In genomic region chr11:114319716-114320328, GRCh38 we compare ENCODE assay signal across 15 cellular contexts. TPM values are rescaled to one million over a fixed set of nuclear protein-coding genes. Genes with fewer than 3 reads are reported as not detected.
A peak's percentile ranks its signal among the peaks of the same experiment; 100 is the strongest.
DNase-seq lines count a peak whose midpoint lies in the region; ATAC-seq and TF ChIP-seq lines count a peak whose summit lies in the region.
"Had no signal": no experiment of that assay in that cellular context is flagged by ENCODE, and none has a peak within 500 bp of the region (broad histone marks: within the 10 kb centered on the region; RNA-seq: fewer than 3 reads in every experiment).

No MANE protein-coding gene starts in this region.

- H3K4me1 ChIP-seq in H9 (ENCODE audit: insufficient read depth, low read length) = peaks cover 19% of the 10 kb centered on the region
- H3K4me1 ChIP-seq in esophagus muscularis mucosa = peaks cover 0 to 26% (median 11%) of the 10 kb centered on the region in 4 donors

- H4K20me1 ChIP-seq in H9 (ENCODE audit: control insufficient read depth, insufficient read depth, insufficient read length) = no peaks in the 10 kb centered on the region

- H3K9ac ChIP-seq in H9 (ENCODE audit: extremely low read depth, insufficient read length, low read length) = no peak overlapping the region

- no peak overlapping the region for H3K18ac ChIP-seq in H9 (ENCODE audit: insufficient read length, low read depth, low read length)

- no peak overlapping the region for H2AFZ ChIP-seq in H9 (ENCODE audit: low read length)

- H2BK15ac ChIP-seq in H9 (ENCODE audit: low read depth, low read length) = no peak overlapping the region

- no CpG with 5 or more reads among the region's 5 CpGs for WGBS in H9 (ENCODE audit: extremely low coverage, insufficient read length, low lambda C conversion rate)
- WGBS in esophagus muscularis mucosa = 62% methylated on average over 5 of the region's 5 CpGs

- no peak overlapping the region for H2BK120ac ChIP-seq in H9 (ENCODE audit: low read depth, low read length, poor library complexity, severe bottlenecking)

- H3K23me2 ChIP-seq in H9 (ENCODE audit: insufficient read length, low read depth, low read length, poor library complexity, severe bottlenecking) = no peaks in the 10 kb centered on the region

- H3K56ac ChIP-seq in H9 (ENCODE audit: insufficient read length, low read depth, low read length) = no peak overlapping the region

- peak overlapping the region; percentile 76 for H3K27ac Mint-ChIP-seq in CD4-positive, alpha-beta T cell
- no peak overlapping the region for H3K27ac Mint-ChIP-seq in H9

- no peak overlapping the region for H3T11ph ChIP-seq in H9 (ENCODE audit: low read length)

- H3K27ac ChIP-seq in CD4-positive, alpha-beta T cell (ENCODE audit: low read depth, low read length) = no peak overlapping the region
- H3K27ac ChIP-seq in H9 (ENCODE audit: insufficient read length, low read depth, low read length) = no peak overlapping the region
- H3K27ac ChIP-seq in esophagus muscularis mucosa (replicated peaks in 1 of 4) = no peak overlapping the region

- no peak for TF ChIP-seq CTCF in CD4-positive, alpha-beta T cell (IDR thresholded peaks at IDR 0.05)
- TF ChIP-seq CTCF in H9 (conservative IDR thresholded peaks at IDR 0.05) (no peak), esophagus muscularis mucosa (IDR thresholded peaks at IDR 0.05) (no peak), omental fat pad (IDR thresholded peaks at IDR 0.05) (no peak)

- H3K4me1 Mint-ChIP-seq in CD4-positive, alpha-beta T cell (ENCODE audit: low read depth) = peaks cover 53% of the 10 kb centered on the region
- H3K4me1 Mint-ChIP-seq in H9 = peaks cover 49 to 50% of the 10 kb centered on the region in 2 experiments

- peak in 1 of 10 experiments; percentile 10 for DNase-seq in CD4-positive, alpha-beta T cell
- DNase-seq in H9 (peak; percentile 72), esophagus muscularis mucosa (ENCODE audit: extremely low spot score) (peak; percentile 84), omental fat pad (ENCODE audit: low spot score) (no peak), HuH-7 (ENCODE audit: low spot score) (no peak), T1000 (lab: John Stamatoyannopoulos, UW) (no peak), HK-2 (ENCODE audit: unreplicated experiment) (no peak)
- DNase-seq: activated CD8-positive, alpha-beta memory T cell treated with anti-CD3 and anti-CD28 coated beads, Interleukin-2, amount 50 U/mL, for 48 hours; DMS153; NCI-H187; NCI-H510A; thyroid gland had no signal

- no peak for ATAC-seq in CD4-positive, alpha-beta T cell (ENCODE audit: poor library complexity)
- ATAC-seq in omental fat pad (ENCODE audit: low FRiP score) = peak; percentile 15
- no peak for ATAC-seq in GM21390 (IDR thresholded peaks at IDR 0.05; ENCODE audit: unreplicated experiment)
- ATAC-seq: activated CD4-positive, CD25-positive, alpha-beta regulatory T cell treated with anti-CD3 and anti-CD28 coated beads, Interleukin-2, amount 50 U/mL, for 24 hours; sciatic nerve had no signal

- H4K91ac ChIP-seq in H9 (ENCODE audit: insufficient read length, low read depth, low read length) = no peak overlapping the region

- no peak overlapping the region for H3K23ac ChIP-seq in H9 (ENCODE audit: insufficient read length, low read depth, low read length)

- H2BK12ac ChIP-seq in H9 (ENCODE audit: insufficient read length, low read depth, low read length) = no peak overlapping the region

- no peaks in the 10 kb centered on the region for H3K79me2 ChIP-seq in H9 (ENCODE audit: insufficient read depth, low read length)

- no peaks in the 10 kb centered on the region for H3K36me3 ChIP-seq in esophagus muscularis mucosa

- H3K4ac ChIP-seq in H9 (ENCODE audit: low read depth, low read length) = no peak overlapping the region

- POLR2A ChIA-PET in CD4-positive, alpha-beta T cell (lab: Charles Lee) = interaction anchor here (0.7 kb wide), 1 partner anchor 205 kb away, joined by 3 read pairs; no protein-coding TSS in a partner anchor

- intact Hi-C loops in CD4-positive, alpha-beta T cell (cut with DNase I, micrococcal nuclease) = no loop called here
- intact Hi-C loops in esophagus muscularis mucosa (cut with DNase I) = no loop called here

- no peaks in the 10 kb centered on the region for H3K79me1 ChIP-seq in H9 (ENCODE audit: insufficient read depth, low read depth, low read length, poor library complexity, severe bottlenecking)

- H3K9me3 Mint-ChIP-seq in CD4-positive, alpha-beta T cell = no peaks in the 10 kb centered on the region
- H3K9me3 Mint-ChIP-seq in H9 = peaks cover 0 to 4% of the 10 kb centered on the region in 2 experiments; a peak in 3 of 5 replicates

- no peaks in the 10 kb centered on the region for H3K9me3 ChIP-seq in CD4-positive, alpha-beta T cell (ENCODE audit: control insufficient read depth, low read length)
- H3K9me3 ChIP-seq in H9 (ENCODE audit: control insufficient read depth, low read depth, low read length) (no peaks in the 10 kb centered on the region), esophagus muscularis mucosa (no peaks in the 10 kb centered on the region)
- H3K9me3 ChIP-seq: thyroid gland had no signal

- H3K4me2 ChIP-seq in H9 (ENCODE audit: insufficient read depth, insufficient read length, low read length) = no peak overlapping the region

- TF ChIP-seq EP300 in esophagus muscularis mucosa (IDR thresholded peaks at IDR 0.05) = no peak

- no peaks in the 10 kb centered on the region for H3K36me3 Mint-ChIP-seq in CD4-positive, alpha-beta T cell (ENCODE audit: low read depth)
- H3K36me3 Mint-ChIP-seq in H9 (ENCODE audit: insufficient read depth in 1 of 3, low read depth in 3 of 3) = peaks cover 0 to 7% (median 2%) of the 10 kb centered on the region in 3 experiments; a peak in 2 of 7 replicates

- H3K4me3 ChIP-seq in esophagus muscularis mucosa = no peak overlapping the region
- H3K4me3 ChIP-seq: thyroid gland had no signal

- H3K27me3 ChIP-seq in CD4-positive, alpha-beta T cell (ENCODE audit: control insufficient read depth, insufficient read depth, low read length) = no peaks in the 10 kb centered on the region
- H3K27me3 ChIP-seq in H9 (ENCODE audit: insufficient read depth, low read length) (no peaks in the 10 kb centered on the region), esophagus muscularis mucosa (peaks cover 0 to 21% (median 0%) of the 10 kb centered on the region in 4 donors)
- H3K27me3 ChIP-seq: thyroid gland had no signal

- H4K8ac ChIP-seq in H9 (replicated peaks; ENCODE audit: insufficient read length, low read depth, low read length) = no peak overlapping the region

- peak overlapping the region; percentile 7 for H3K4me3 Mint-ChIP-seq in CD4-positive, alpha-beta T cell
- H3K4me3 Mint-ChIP-seq in H9 = 0 out of 5 replicates have a peak overlapping the region, but pooled peaks of 1 of the 2 experiments have one; percentile 12

- no peak overlapping the region for H2BK20ac ChIP-seq in H9 (ENCODE audit: low read depth, low read length, poor library complexity, severe bottlenecking)

- TF ChIP-seq POLR2A in esophagus muscularis mucosa (IDR thresholded peaks at IDR 0.05; ENCODE audit: low read depth) = no peak

- CTCF ChIA-PET in CD4-positive, alpha-beta T cell (lab: Charles Lee) = no interaction called here

- H3K27me3 Mint-ChIP-seq in CD4-positive, alpha-beta T cell = peaks cover 11% of the 10 kb centered on the region
- H3K27me3 Mint-ChIP-seq in H9 (ENCODE audit: low read depth) = peaks cover 6% of the 10 kb centered on the region; the same call in 1 of the 2 replicates

- no peak overlapping the region for H2BK5ac ChIP-seq in H9 (ENCODE audit: insufficient read length, low read length)

- H2AK5ac ChIP-seq in H9 (ENCODE audit: insufficient read length, low read length) = no peak overlapping the region

- H4K5ac ChIP-seq in H9 (ENCODE audit: insufficient read length, low read depth, low read length) = no peak overlapping the region

- H3K14ac ChIP-seq in H9 (ENCODE audit: insufficient read depth, low read length) = no peak overlapping the region

RNA-seq across cellular contexts. Expression of gene NNMT, which starts 23.6 kb away (rescaled TPM):
- total RNA-seq in CD4-positive, alpha-beta T cell = not detected
- total RNA-seq in H9 (2021) = not detected in 2 replicates
- 100 to 1,000 TPM in 3 of 4 donors, 10 to 100 TPM in 1; 88.9 to 599 (median 293) TPM for total RNA-seq in esophagus muscularis mucosa
- 1,000 to 10,000 TPM in 3 of 4 donors, 100 to 1,000 TPM in 1; 712 to 1,460 (median 1,382) TPM for total RNA-seq in omental fat pad

Comparison
In these comparisons a context has a peak if more than half of its experiments do, and no peak if none do; other contexts are left out.
1. DNase-seq: peak in H9 (single experiment) and esophagus muscularis mucosa (single experiment); none in omental fat pad (single experiment), HuH-7 (single experiment), T1000 (single experiment) and HK-2 (single experiment).
2. RNA of gene NNMT, which starts 23.6 kb away (total RNA-seq): 712 to 1,460 TPM in omental fat pad and 88.9 to 599 TPM in esophagus muscularis mucosa; not detected in CD4-positive, alpha-beta T cell and not detected in H9; every median in the first group is over 10 times any median in the second.